In the genomic region with DNA sequence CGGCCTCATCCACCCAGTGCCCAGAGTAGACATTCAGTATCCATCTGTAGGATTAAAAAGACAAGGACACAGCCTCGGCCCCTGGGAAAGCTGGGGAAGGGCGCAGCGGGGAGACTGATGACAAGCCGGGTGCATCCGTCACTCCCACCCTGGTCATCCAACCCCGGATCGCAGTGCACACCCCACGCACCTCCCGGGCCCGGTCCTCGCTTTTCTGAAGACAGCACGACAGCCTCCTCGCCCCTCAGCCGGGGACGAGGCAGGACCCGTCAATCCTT, we compare ENCODE assay signal across 1 cellular context.
A peak's percentile ranks its signal among the peaks of the same experiment; 100 is the strongest.
TF ChIP-seq lines count a peak whose summit lies in the region.

No MANE protein-coding gene starts in this region.

TF ChIP-seq in K562, 482 proteins besides CTCF, POLR2A, EP300 and RAD21 (continued from another document):
- TF ChIP-seq, protein P1, sequence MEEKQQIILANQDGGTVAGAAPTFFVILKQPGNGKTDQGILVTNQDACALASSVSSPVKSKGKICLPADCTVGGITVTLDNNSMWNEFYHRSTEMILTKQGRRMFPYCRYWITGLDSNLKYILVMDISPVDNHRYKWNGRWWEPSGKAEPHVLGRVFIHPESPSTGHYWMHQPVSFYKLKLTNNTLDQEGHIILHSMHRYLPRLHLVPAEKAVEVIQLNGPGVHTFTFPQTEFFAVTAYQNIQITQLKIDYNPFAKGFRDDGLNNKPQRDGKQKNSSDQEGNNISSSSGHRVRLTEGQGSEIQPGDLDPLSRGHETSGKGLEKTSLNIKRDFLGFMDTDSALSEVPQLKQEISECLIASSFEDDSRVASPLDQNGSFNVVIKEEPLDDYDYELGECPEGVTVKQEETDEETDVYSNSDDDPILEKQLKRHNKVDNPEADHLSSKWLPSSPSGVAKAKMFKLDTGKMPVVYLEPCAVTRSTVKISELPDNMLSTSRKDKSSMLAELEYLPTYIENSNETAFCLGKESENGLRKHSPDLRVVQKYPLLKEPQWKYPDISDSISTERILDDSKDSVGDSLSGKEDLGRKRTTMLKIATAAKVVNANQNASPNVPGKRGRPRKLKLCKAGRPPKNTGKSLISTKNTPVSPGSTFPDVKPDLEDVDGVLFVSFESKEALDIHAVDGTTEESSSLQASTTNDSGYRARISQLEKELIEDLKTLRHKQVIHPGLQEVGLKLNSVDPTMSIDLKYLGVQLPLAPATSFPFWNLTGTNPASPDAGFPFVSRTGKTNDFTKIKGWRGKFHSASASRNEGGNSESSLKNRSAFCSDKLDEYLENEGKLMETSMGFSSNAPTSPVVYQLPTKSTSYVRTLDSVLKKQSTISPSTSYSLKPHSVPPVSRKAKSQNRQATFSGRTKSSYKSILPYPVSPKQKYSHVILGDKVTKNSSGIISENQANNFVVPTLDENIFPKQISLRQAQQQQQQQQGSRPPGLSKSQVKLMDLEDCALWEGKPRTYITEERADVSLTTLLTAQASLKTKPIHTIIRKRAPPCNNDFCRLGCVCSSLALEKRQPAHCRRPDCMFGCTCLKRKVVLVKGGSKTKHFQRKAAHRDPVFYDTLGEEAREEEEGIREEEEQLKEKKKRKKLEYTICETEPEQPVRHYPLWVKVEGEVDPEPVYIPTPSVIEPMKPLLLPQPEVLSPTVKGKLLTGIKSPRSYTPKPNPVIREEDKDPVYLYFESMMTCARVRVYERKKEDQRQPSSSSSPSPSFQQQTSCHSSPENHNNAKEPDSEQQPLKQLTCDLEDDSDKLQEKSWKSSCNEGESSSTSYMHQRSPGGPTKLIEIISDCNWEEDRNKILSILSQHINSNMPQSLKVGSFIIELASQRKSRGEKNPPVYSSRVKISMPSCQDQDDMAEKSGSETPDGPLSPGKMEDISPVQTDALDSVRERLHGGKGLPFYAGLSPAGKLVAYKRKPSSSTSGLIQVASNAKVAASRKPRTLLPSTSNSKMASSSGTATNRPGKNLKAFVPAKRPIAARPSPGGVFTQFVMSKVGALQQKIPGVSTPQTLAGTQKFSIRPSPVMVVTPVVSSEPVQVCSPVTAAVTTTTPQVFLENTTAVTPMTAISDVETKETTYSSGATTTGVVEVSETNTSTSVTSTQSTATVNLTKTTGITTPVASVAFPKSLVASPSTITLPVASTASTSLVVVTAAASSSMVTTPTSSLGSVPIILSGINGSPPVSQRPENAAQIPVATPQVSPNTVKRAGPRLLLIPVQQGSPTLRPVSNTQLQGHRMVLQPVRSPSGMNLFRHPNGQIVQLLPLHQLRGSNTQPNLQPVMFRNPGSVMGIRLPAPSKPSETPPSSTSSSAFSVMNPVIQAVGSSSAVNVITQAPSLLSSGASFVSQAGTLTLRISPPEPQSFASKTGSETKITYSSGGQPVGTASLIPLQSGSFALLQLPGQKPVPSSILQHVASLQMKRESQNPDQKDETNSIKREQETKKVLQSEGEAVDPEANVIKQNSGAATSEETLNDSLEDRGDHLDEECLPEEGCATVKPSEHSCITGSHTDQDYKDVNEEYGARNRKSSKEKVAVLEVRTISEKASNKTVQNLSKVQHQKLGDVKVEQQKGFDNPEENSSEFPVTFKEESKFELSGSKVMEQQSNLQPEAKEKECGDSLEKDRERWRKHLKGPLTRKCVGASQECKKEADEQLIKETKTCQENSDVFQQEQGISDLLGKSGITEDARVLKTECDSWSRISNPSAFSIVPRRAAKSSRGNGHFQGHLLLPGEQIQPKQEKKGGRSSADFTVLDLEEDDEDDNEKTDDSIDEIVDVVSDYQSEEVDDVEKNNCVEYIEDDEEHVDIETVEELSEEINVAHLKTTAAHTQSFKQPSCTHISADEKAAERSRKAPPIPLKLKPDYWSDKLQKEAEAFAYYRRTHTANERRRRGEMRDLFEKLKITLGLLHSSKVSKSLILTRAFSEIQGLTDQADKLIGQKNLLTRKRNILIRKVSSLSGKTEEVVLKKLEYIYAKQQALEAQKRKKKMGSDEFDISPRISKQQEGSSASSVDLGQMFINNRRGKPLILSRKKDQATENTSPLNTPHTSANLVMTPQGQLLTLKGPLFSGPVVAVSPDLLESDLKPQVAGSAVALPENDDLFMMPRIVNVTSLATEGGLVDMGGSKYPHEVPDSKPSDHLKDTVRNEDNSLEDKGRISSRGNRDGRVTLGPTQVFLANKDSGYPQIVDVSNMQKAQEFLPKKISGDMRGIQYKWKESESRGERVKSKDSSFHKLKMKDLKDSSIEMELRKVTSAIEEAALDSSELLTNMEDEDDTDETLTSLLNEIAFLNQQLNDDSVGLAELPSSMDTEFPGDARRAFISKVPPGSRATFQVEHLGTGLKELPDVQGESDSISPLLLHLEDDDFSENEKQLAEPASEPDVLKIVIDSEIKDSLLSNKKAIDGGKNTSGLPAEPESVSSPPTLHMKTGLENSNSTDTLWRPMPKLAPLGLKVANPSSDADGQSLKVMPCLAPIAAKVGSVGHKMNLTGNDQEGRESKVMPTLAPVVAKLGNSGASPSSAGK (IDR thresholded peaks at IDR 0.05): 0 out of 2 replicates have a peak, but pooled peaks have one; percentile 27
- TF ChIP-seq GTF2E2 (tag; IDR thresholded peaks at IDR 0.05): 0 out of 2 replicates have a peak, but pooled peaks have one; percentile 28
